16 cellular contexts compared by ENCODE assay signal in genomic region chr1:172956871-172957270, GRCh38.
DNase-seq lines count a peak whose midpoint lies in the region; ATAC-seq and TF ChIP-seq lines count a peak whose summit lies in the region.
"Had no signal": no experiment of that assay in that cellular context is flagged by ENCODE, and none has a peak within 500 bp of the region (broad histone marks: within the 10 kb centered on the region; RNA-seq: fewer than 3 reads in every experiment).

No MANE protein-coding gene starts in this region.

- H3K4me3 Mint-ChIP-seq in HFFc6, result no peak overlapping the region
- no peak overlapping the region for H3K4me3 Mint-ChIP-seq in mesothelial cell of epicardium
- H3K4me3 Mint-ChIP-seq: B cell; CD8-positive, alpha-beta T cell had no signal

- DNase-seq in HFFc6, result no peak
- DNase-seq in dermis blood vessel endothelial cell, result peak; percentile 61
- no peak for DNase-seq in mesothelial cell of epicardium (ENCODE audit: low spot score in 2 of 2, unreplicated experiment in 2 of 2)
- DNase-seq in aorta, result no peak
- DNase-seq: Calu3; CD8-positive, alpha-beta T cell; DMS79 treated with DMSO at 0.1 percent for 48 hours; GF-D8; GOT3; H7 had no signal

- no peaks in the 10 kb centered on the region for H3K36me3 ChIP-seq in aorta (ENCODE audit: control insufficient read depth in 1 of 2, insufficient read depth in 2 of 2, low read length in 1 of 2)
- H3K36me3 ChIP-seq: BLaER1 treated with 17β-estradiol and CSF1 and Interleukin-3, amounts not matched to agents 10 nM and 100 nM had no signal

- peaks cover under 1% of the 10 kb centered on the region; the same call in 1 of the 2 replicates for H3K9me3 Mint-ChIP-seq in HFFc6
- no peaks in the 10 kb centered on the region for H3K9me3 Mint-ChIP-seq in mesothelial cell of epicardium
- H3K9me3 Mint-ChIP-seq: CD8-positive, alpha-beta T cell had no signal

- no peak overlapping the region for H3K4me3 ChIP-seq in aorta (ENCODE audit: low read length in 2 of 2)
- H3K4me3 ChIP-seq: BLaER1 treated with 17β-estradiol and CSF1 and Interleukin-3, amounts not matched to agents 10 nM and 100 nM had no signal

- intact Hi-C loops in aorta (cut with DNase I), result no loop called here

- no peak for ATAC-seq in GM19351 (IDR thresholded peaks at IDR 0.05; ENCODE audit: unreplicated experiment)
- no peak for ATAC-seq in GM19324 (IDR thresholded peaks at IDR 0.05; ENCODE audit: low FRiP score, unreplicated experiment)
- no peak for ATAC-seq in aorta (ENCODE audit: low FRiP score)
- ATAC-seq: CD8-positive, alpha-beta T cell; HCT116; HepG2 had no signal

- H3K27ac Mint-ChIP-seq in HFFc6, result peak overlapping the region; percentile 86; the same call in 1 of the 2 replicates
- peak overlapping the region; percentile 19 for H3K27ac Mint-ChIP-seq in mesothelial cell of epicardium
- H3K27ac Mint-ChIP-seq: B cell; CD8-positive, alpha-beta T cell had no signal

- H3K9me3 ChIP-seq in aorta (ENCODE audit: control insufficient read depth, low read length), result no peaks in the 10 kb centered on the region
- H3K9me3 ChIP-seq: BLaER1 treated with 17β-estradiol and CSF1 and Interleukin-3, amounts not matched to agents 10 nM and 100 nM had no signal

- TF ChIP-seq CTCF in HFFc6 (IDR thresholded peaks at IDR 0.05), result no peak
- TF ChIP-seq CTCF in mesothelial cell of epicardium (IDR thresholded peaks at IDR 0.05; ENCODE audit: unreplicated experiment), result no peak

- no peak overlapping the region for H3K27ac ChIP-seq in aorta (ENCODE audit: low read depth in 1 of 2, low read length in 2 of 2)
- H3K27ac ChIP-seq: BLaER1 treated with 17β-estradiol and CSF1 and Interleukin-3, amounts not matched to agents 10 nM and 100 nM had no signal

- H3K27me3 Mint-ChIP-seq in HFFc6 (ENCODE audit: insufficient read depth) (peaks cover 2% of the 10 kb centered on the region; the same call in 1 of the 2 replicates), mesothelial cell of epicardium (ENCODE audit: low read depth) (no peaks in the 10 kb centered on the region)

- no peaks in the 10 kb centered on the region for H3K4me1 ChIP-seq in aorta (ENCODE audit: control insufficient read depth in 1 of 2, insufficient read depth in 2 of 2, low read length in 2 of 2)

- H3K36me3 Mint-ChIP-seq in HFFc6 (ENCODE audit: low read depth), result peaks cover 10% of the 10 kb centered on the region
- no peaks in the 10 kb centered on the region for H3K36me3 Mint-ChIP-seq in mesothelial cell of epicardium
- H3K36me3 Mint-ChIP-seq: CD8-positive, alpha-beta T cell had no signal

- WGBS in aorta, 2 donors, result 78 to 79% methylated on average over 1 of the region's 1 CpG

- peaks cover 97% of the 10 kb centered on the region for H3K4me1 Mint-ChIP-seq in HFFc6 (ENCODE audit: low read depth)
- peaks cover 23% of the 10 kb centered on the region for H3K4me1 Mint-ChIP-seq in mesothelial cell of epicardium

- H3K27me3 ChIP-seq in aorta (ENCODE audit: control insufficient read depth in 1 of 2, insufficient read depth in 2 of 2, low read length in 1 of 2), result no peaks in the 10 kb centered on the region
- H3K27me3 ChIP-seq: BLaER1 treated with 17β-estradiol and CSF1 and Interleukin-3, amounts not matched to agents 10 nM and 100 nM had no signal
